In the genomic region with DNA sequence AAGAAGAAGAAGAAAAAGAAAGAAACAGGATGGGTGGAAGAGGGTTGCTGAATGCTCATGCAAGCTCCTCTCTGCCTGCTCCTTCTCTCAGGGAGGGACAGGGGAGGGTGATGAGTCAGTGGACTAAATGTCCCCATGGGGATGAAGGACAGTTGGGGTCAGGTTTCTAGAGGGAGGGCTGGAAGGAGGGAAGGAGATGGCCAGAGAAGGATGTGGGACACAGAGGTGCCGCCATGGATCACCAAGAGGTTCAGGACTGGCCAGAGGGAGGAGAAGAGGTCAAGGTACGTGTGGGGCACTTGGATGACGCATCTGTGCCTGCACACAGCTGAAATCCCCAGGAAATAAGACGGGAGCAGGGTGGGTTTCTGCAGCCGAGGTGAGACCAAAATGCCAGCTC, we compare ENCODE assay signal across 23 cellular contexts.
DNase-seq lines count a peak whose midpoint lies in the region; ATAC-seq and TF ChIP-seq lines count a peak whose summit lies in the region.
"Had no signal": no experiment of that assay in that cellular context is flagged by ENCODE, and none has a peak within 500 bp of the region (broad histone marks: within the 10 kb centered on the region; RNA-seq: fewer than 3 reads in every experiment).

No MANE protein-coding gene starts in this region.

- no peak overlapping the region for H3K23ac ChIP-seq in mesenchymal stem cell (ENCODE audit: low read length in 2 of 2)

- H4K8ac ChIP-seq in mesenchymal stem cell (ENCODE audit: low read length), result no peak overlapping the region

- H3K4me2 ChIP-seq in mesenchymal stem cell (ENCODE audit: low read length, poor library complexity, severe bottlenecking), result no peak overlapping the region

- H3K14ac ChIP-seq in mesenchymal stem cell (ENCODE audit: low read length in 2 of 2), result no peak overlapping the region

- peak overlapping the region; percentile 30 for H3K4me3 Mint-ChIP-seq in stimulated activated naive CD8-positive, alpha-beta T cell treated with anti-CD3 and anti-CD28 coated beads, Interleukin-15, Interleukin-2, amounts not matched to agents 100 ng/mL and 50 ng/mL, for 24 hours
- no peak overlapping the region for H3K4me3 Mint-ChIP-seq in stimulated activated effector memory CD8-positive, alpha-beta T cell treated with anti-CD3 and anti-CD28 coated beads, Interleukin-12 subunit alpha, Interleukin-12 subunit beta, amount 100 ng/mL, for 72 hours

- H4K91ac ChIP-seq in mesenchymal stem cell (ENCODE audit: low read length), result no peak overlapping the region

- peak overlapping the region; percentile 37 for H3K27ac ChIP-seq in angular gyrus (ENCODE audit: low read depth, low read length)
- H3K27ac ChIP-seq in mesenchymal stem cell (ENCODE audit: low read length, poor library complexity, severe bottlenecking), result no peak overlapping the region
- H3K27ac ChIP-seq: pancreas, uterus had no signal

- no peak overlapping the region for H2BK15ac ChIP-seq in mesenchymal stem cell (ENCODE audit: low read depth, poor library complexity, severe bottlenecking)

- H3K4me3 ChIP-seq in mesenchymal stem cell (ENCODE audit: insufficient read depth in 1 of 2, low read depth in 1 of 2, low read length in 2 of 2) (no peak overlapping the region), lower leg skin (ENCODE audit: low read depth, poor library complexity, severe bottlenecking) (no peak overlapping the region)
- H3K4me3 ChIP-seq: cardiac muscle cell, pancreas, skin epidermis, uterus had no signal

- DNase-seq in stimulated activated naive CD8-positive, alpha-beta T cell treated with anti-CD3 and anti-CD28 coated beads, Interleukin-15, Interleukin-2, amounts not matched to agents 100 U/mL and 50 U/mL, for 24 hours, result no peak
- DNase-seq in mesenchymal stem cell (peak; percentile 38), NCI-H146 (lab: John Stamatoyannopoulos, UW) (no peak), lower leg skin (ENCODE audit: low spot score in 2 of 2) (no peak)
- DNase-seq in stimulated activated effector memory CD8-positive, alpha-beta T cell treated with anti-CD3 and anti-CD28 coated beads, Interleukin-12 subunit alpha, Interleukin-12 subunit beta, amount 100 ng/mL, for 72 hours (ENCODE audit: low spot score in 2 of 2), result no peak
- DNase-seq: 8988T; activated CD4-positive, alpha-beta T cell treated with anti-CD3 and anti-CD28 coated beads, Interleukin-2, amount 50 U/mL, for 1 hour; activated CD8-positive, alpha-beta memory T cell treated with anti-CD3 and anti-CD28 coated beads, Interleukin-2, amount 50 U/mL, for 4 hours; activated effector memory CD4-positive, alpha-beta T cell treated with anti-CD3 and anti-CD28 coated beads, Interleukin-2, amount 50 U/mL, for 16 hours; C1 segment of cervical spinal cord; DMS 273 treated with DMSO at 0.1 percent for 48 hours; NCI-H2029; NCI-H446; NK-92 treated with Interleukin-12 subunit alpha and Interleukin-12 subunit beta, amount 100 ng/mL, for 24 hours; pancreas; stimulated activated CD4-positive, alpha-beta T cell treated with anti-CD3 and anti-CD28 coated beads, Interleukin-2, amount 100 ng/mL, for 48 hours; uterus had no signal

- H3K4ac ChIP-seq in mesenchymal stem cell (ENCODE audit: low read depth in 1 of 2, low read length in 2 of 2), result no peak overlapping the region

- peaks cover 3% of the 10 kb centered on the region for H3K4me1 ChIP-seq in mesenchymal stem cell (ENCODE audit: control insufficient read depth, insufficient read depth, low read depth, low read length)
- H3K4me1 ChIP-seq: pancreas, uterus had no signal

- no peaks in the 10 kb centered on the region for H3K27me3 Mint-ChIP-seq in stimulated activated naive CD8-positive, alpha-beta T cell treated with anti-CD3 and anti-CD28 coated beads, Interleukin-15, Interleukin-2, amounts not matched to agents 100 ng/mL and 50 ng/mL, for 24 hours

- no peak overlapping the region for H2BK5ac ChIP-seq in mesenchymal stem cell (ENCODE audit: low read depth, low read length, poor library complexity, severe bottlenecking)

- no peak for TF ChIP-seq CTCF in lower leg skin (IDR thresholded peaks at IDR 0.05)

- no peaks in the 10 kb centered on the region for H3K27me3 ChIP-seq in mesenchymal stem cell (ENCODE audit: control insufficient read depth in 1 of 2, insufficient read depth in 1 of 2, low read length in 2 of 2)
- H3K27me3 ChIP-seq: cardiac muscle cell, pancreas, uterus had no signal

- H3K36me3 Mint-ChIP-seq in stimulated activated naive CD8-positive, alpha-beta T cell treated with anti-CD3 and anti-CD28 coated beads, Interleukin-15, Interleukin-2, amounts not matched to agents 100 ng/mL and 50 ng/mL, for 24 hours (ENCODE audit: low read depth), result no peaks in the 10 kb centered on the region
- H3K36me3 Mint-ChIP-seq in stimulated activated effector memory CD8-positive, alpha-beta T cell treated with anti-CD3 and anti-CD28 coated beads, Interleukin-12 subunit alpha, Interleukin-12 subunit beta, amount 100 ng/mL, for 72 hours, result no peaks in the 10 kb centered on the region

- 72% methylated on average over 5 of the region's 5 CpGs for WGBS in mesenchymal stem cell
- 76 to 79% methylated on average over 5 of the region's 5 CpGs for WGBS in lower leg skin, 2 donors

- H3K9me3 ChIP-seq in mesenchymal stem cell (ENCODE audit: control insufficient read depth, low read length), result no peaks in the 10 kb centered on the region
- H3K9me3 ChIP-seq: pancreas, uterus had no signal

- no peaks in the 10 kb centered on the region for H3K79me1 ChIP-seq in mesenchymal stem cell (replicated peaks; ENCODE audit: low read length, poor library complexity, severe bottlenecking)

- H2BK12ac ChIP-seq in mesenchymal stem cell (ENCODE audit: low read length in 2 of 2), result no peak overlapping the region

- ATAC-seq in stimulated activated naive CD8-positive, alpha-beta T cell treated with anti-CD3 and anti-CD28 coated beads, Interleukin-15, Interleukin-2, amounts not matched to agents 100 U/mL and 50 U/mL, for 24 hours, result no peak
- no peak for ATAC-seq in stimulated activated effector memory CD8-positive, alpha-beta T cell treated with anti-CD3 and anti-CD28 coated beads, Interleukin-12 subunit alpha, Interleukin-12 subunit beta, amount 100 ng/mL, for 72 hours
- no peak for ATAC-seq in HG03280 (IDR thresholded peaks at IDR 0.05; ENCODE audit: unreplicated experiment)
- ATAC-seq: HCT116, pancreas had no signal

- TF ChIP-seq POLR2A in lower leg skin (IDR thresholded peaks at IDR 0.05), result no peak

- no peak overlapping the region for H3K18ac ChIP-seq in mesenchymal stem cell (ENCODE audit: low read depth in 1 of 2, low read length in 2 of 2)

- intact Hi-C loops in lower leg skin (cut with DNase I; ENCODE audit: low total_unique reads), result no loop called here

- H3K27ac Mint-ChIP-seq in stimulated activated naive CD8-positive, alpha-beta T cell treated with anti-CD3 and anti-CD28 coated beads, Interleukin-15, Interleukin-2, amounts not matched to agents 100 ng/mL and 50 ng/mL, for 24 hours, result no peak overlapping the region
- peak overlapping the region; percentile 85 for H3K27ac Mint-ChIP-seq in stimulated activated effector memory CD8-positive, alpha-beta T cell treated with anti-CD3 and anti-CD28 coated beads, Interleukin-12 subunit alpha, Interleukin-12 subunit beta, amount 100 ng/mL, for 72 hours

- no peak overlapping the region for H2AFZ ChIP-seq in mesenchymal stem cell (ENCODE audit: low read depth, low read length)

- no peak overlapping the region for H2AK5ac ChIP-seq in mesenchymal stem cell (ENCODE audit: low read length, severe bottlenecking)

- no peak overlapping the region for H3K9ac ChIP-seq in mesenchymal stem cell (ENCODE audit: low read length)

- peaks cover 7% of the 10 kb centered on the region for H3K4me1 Mint-ChIP-seq in stimulated activated naive CD8-positive, alpha-beta T cell treated with anti-CD3 and anti-CD28 coated beads, Interleukin-15, Interleukin-2, amounts not matched to agents 100 ng/mL and 50 ng/mL, for 24 hours (ENCODE audit: low read depth)
- H3K4me1 Mint-ChIP-seq in stimulated activated effector memory CD8-positive, alpha-beta T cell treated with anti-CD3 and anti-CD28 coated beads, Interleukin-12 subunit alpha, Interleukin-12 subunit beta, amount 100 ng/mL, for 72 hours, result peaks cover 36% of the 10 kb centered on the region

- H3K9me3 Mint-ChIP-seq in stimulated activated naive CD8-positive, alpha-beta T cell treated with anti-CD3 and anti-CD28 coated beads, Interleukin-15, Interleukin-2, amounts not matched to agents 100 ng/mL and 50 ng/mL, for 24 hours, result no peaks in the 10 kb centered on the region
- no peaks in the 10 kb centered on the region for H3K9me3 Mint-ChIP-seq in stimulated activated effector memory CD8-positive, alpha-beta T cell treated with anti-CD3 and anti-CD28 coated beads, Interleukin-12 subunit alpha, Interleukin-12 subunit beta, amount 100 ng/mL, for 72 hours

- H3K36me3 ChIP-seq in mesenchymal stem cell (ENCODE audit: control insufficient read depth in 1 of 2, insufficient read depth in 2 of 2, low read depth in 1 of 2, low read length in 2 of 2), result peaks cover 9 to 38% of the 10 kb centered on the region in 2 experiments
- H3K36me3 ChIP-seq: cardiac muscle cell, pancreas, uterus had no signal

- no peak overlapping the region for H2BK120ac ChIP-seq in mesenchymal stem cell (ENCODE audit: low read depth, low read length)
